21 cellular contexts compared by ENCODE assay signal in the genomic region with DNA sequence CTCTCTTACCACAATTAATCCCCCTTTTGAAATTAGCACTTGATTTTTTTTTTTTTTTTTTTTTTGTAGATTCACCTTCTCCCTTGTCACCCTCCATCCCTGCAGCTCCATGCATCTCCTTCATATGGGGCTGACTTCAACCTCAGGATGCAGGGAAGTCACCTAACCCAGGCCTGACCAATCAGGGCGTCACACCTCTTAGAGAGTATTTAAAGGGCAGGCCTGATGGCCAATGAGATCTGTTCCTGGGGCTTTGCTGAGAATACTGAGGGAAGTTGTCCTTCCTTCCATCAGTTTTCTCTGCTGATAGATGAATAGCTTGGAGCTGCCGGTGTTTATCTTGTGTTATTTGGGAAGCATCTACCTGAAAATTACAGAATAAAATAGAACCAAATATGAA.
DNase-seq lines count a peak whose midpoint lies in the region; ATAC-seq, FAIRE-seq and TF ChIP-seq lines count a peak whose summit lies in the region.
"Had no signal": no experiment of that assay in that cellular context is flagged by ENCODE, and none has a peak within 500 bp of the region (broad histone marks: within the 10 kb centered on the region; RNA-seq: fewer than 3 reads in every experiment).

No MANE protein-coding gene starts in this region.

- H4K20me1 ChIP-seq in GM12878 (ENCODE audit: control insufficient read depth, insufficient read depth) = no peaks in the 10 kb centered on the region

- H3K4me3 ChIP-seq in H7 (ENCODE audit: insufficient read depth, low read depth, low read length) = no peak overlapping the region
- no peak overlapping the region for H3K4me3 ChIP-seq in GM12878
- H3K4me3 ChIP-seq: MG63, skin epidermis had no signal

- no peak for TF ChIP-seq RAD21 in GM12878 (IDR thresholded peaks at IDR 0.05; ENCODE audit: insufficient read depth, low read depth, low read length)

- ATAC-seq in GM12878 (no peak), omental fat pad (ENCODE audit: low FRiP score) (no peak), HG02885 (IDR thresholded peaks at IDR 0.05; ENCODE audit: poor library complexity, unreplicated experiment) (no peak), GM21528 (IDR thresholded peaks at IDR 0.05; ENCODE audit: low FRiP score, unreplicated experiment) (no peak)
- ATAC-seq: Right ventricle myocardium inferior had no signal

- RAD21 ChIA-PET in GM12878 (lab: Charles Lee; ENCODE audit: unreplicated experiment) = no interaction called here

- no peak for FAIRE-seq in GM12878 (lab: Jason Lieb, UNC)
- FAIRE-seq: GM18507 had no signal

- H3K27me3 ChIP-seq in H7 (ENCODE audit: control insufficient read depth, insufficient read depth, low read length) = no peaks in the 10 kb centered on the region
- no peaks in the 10 kb centered on the region for H3K27me3 ChIP-seq in GM12878 (replicated peaks in 1 of 2; ENCODE audit: control insufficient read depth in 2 of 2, insufficient read depth in 2 of 2, low read length in 1 of 2)
- H3K27me3 ChIP-seq: foreskin keratinocyte, MG63 had no signal

- no peak overlapping the region for H3K9ac ChIP-seq in GM12878 (ENCODE audit: control insufficient read depth, insufficient read depth, low read length)

- POLR2A ChIA-PET in GM12878 (lab: Charles Lee) = no interaction called here

- DNase-seq in Ammon's horn (ENCODE audit: low spot score) (peak; percentile 9), H7 (peak; percentile 68), GM12878 (ENCODE audit: low read depth, low spot score) (no peak), left kidney (ENCODE audit: low read depth, low spot score) (peak; percentile 24), omental fat pad (ENCODE audit: low spot score) (no peak), glutamatergic neuron (no peak)
- DNase-seq: amniotic stem cell, DND-41, NCI-H1417 treated with DMSO at 0.1 percent for 48 hours, NCI-H526 treated with DMSO at 0.1 percent for 48 hours had no signal

- no peaks in the 10 kb centered on the region for H3K79me2 ChIP-seq in GM12878 (ENCODE audit: control insufficient read depth, insufficient read depth, low read length)

- H3K27ac Mint-ChIP-seq in glutamatergic neuron (ENCODE audit: unreplicated experiment) = no peak overlapping the region
- H3K27ac Mint-ChIP-seq: dendritic cell treated with granulocyte-macrophage colony-stimulating factor and Interleukin-4, amounts not matched to agents 40 ng/mL and 50 ng/mL, for 4 days; nephron had no signal

- H2AFZ ChIP-seq in GM12878 (ENCODE audit: control insufficient read depth, low read depth, low read length) = no peak overlapping the region

- BruUV-seq in GM12878 (replicated peaks; lab: Mats Ljungman, UMichigan) = no TSS peak

- no peak for TF ChIP-seq POLR2A in GM12878 (IDR thresholded peaks at IDR 0.05; ENCODE audit: low read depth, low read length)

- no peaks in the 10 kb centered on the region for H3K4me1 ChIP-seq in GM12878 (ENCODE audit: control insufficient read depth, insufficient read depth, low read length)

- no peak overlapping the region for H3K27ac ChIP-seq in GM12878 (ENCODE audit: control insufficient read depth, insufficient read depth)
- H3K27ac ChIP-seq: foreskin keratinocyte had no signal

- peaks cover 2% of the 10 kb centered on the region for H3K9me3 Mint-ChIP-seq in glutamatergic neuron (ENCODE audit: unreplicated experiment)
- H3K9me3 Mint-ChIP-seq: CD8-positive, alpha-beta T cell; nephron had no signal

- TF ChIP-seq EP300 in GM12878 (IDR thresholded peaks at IDR 0.05; ENCODE audit: borderline replicate concordance in 1 of 2, control insufficient read depth in 1 of 2, low read depth in 2 of 2, low read length in 2 of 2) = no peak

- TF ChIP-seq CTCF in GM12878 (IDR thresholded peaks at IDR 0.05 in 2 of 3, conservative IDR thresholded peaks at IDR 0.05 in 1 of 3; ENCODE audit: control insufficient read depth in 2 of 3, extremely low read depth in 1 of 3, insufficient read depth in 1 of 3, low read depth in 3 of 3, low read length in 3 of 3) (no peak), omental fat pad (IDR thresholded peaks at IDR 0.05) (no peak), glutamatergic neuron (IDR thresholded peaks at IDR 0.05; ENCODE audit: partially characterized antibody, unreplicated experiment) (no peak)

- H3K9me3 ChIP-seq in GM12878 (replicated peaks; ENCODE audit: control insufficient read depth, insufficient read depth, low read length) = no peaks in the 10 kb centered on the region; the same call in 2 of the 3 replicates
- H3K9me3 ChIP-seq: MG63 had no signal

- peaks cover 3% of the 10 kb centered on the region for H3K36me3 Mint-ChIP-seq in glutamatergic neuron (ENCODE audit: unreplicated experiment)
- H3K36me3 Mint-ChIP-seq: CD8-positive, alpha-beta T cell had no signal

- H3K27me3 Mint-ChIP-seq in glutamatergic neuron (ENCODE audit: unreplicated experiment) = peaks cover 3% of the 10 kb centered on the region

- H3K36me3 ChIP-seq in H7 (replicated peaks; ENCODE audit: control insufficient read depth, insufficient read depth, low read length) = no peaks in the 10 kb centered on the region
- H3K36me3 ChIP-seq in GM12878 (ENCODE audit: control insufficient read depth in 2 of 2, insufficient read depth in 2 of 2, low read length in 1 of 2) = no peaks in the 10 kb centered on the region
- H3K36me3 ChIP-seq: MG63 had no signal

- no peaks in the 10 kb centered on the region for H3K4me1 Mint-ChIP-seq in glutamatergic neuron (ENCODE audit: low read depth, unreplicated experiment)
- H3K4me1 Mint-ChIP-seq: nephron had no signal

- SMC1A ChIA-PET in GM12878 (lab: Charles Lee; ENCODE audit: uncharacterized antibody, unreplicated experiment) = interaction anchor here (1.6 kb wide), 1 partner anchor 11 kb away, joined by 3 read pairs; no protein-coding TSS in a partner anchor

- intact Hi-C loops in GM12878 (cut with micrococcal nuclease; ENCODE audit: unreplicated experiment) = no loop called here

- H3K4me3 Mint-ChIP-seq in glutamatergic neuron (ENCODE audit: unreplicated experiment) = no peak overlapping the region
- H3K4me3 Mint-ChIP-seq: activated CD4-positive, alpha-beta T cell treated with anti-CD3 and anti-CD28 coated beads, Interleukin-2, amount 10 ng/mL, durations not matched to agents 7 days and 5 days; CD8-positive, alpha-beta T cell; dendritic cell treated with granulocyte-macrophage colony-stimulating factor and Interleukin-4, amounts not matched to agents 40 ng/mL and 50 ng/mL, for 4 days; nephron had no signal

- no peak overlapping the region for H3K4me2 ChIP-seq in GM12878 (ENCODE audit: control insufficient read depth, insufficient read depth)

- 23% methylated on average over 2 of the region's 2 CpGs for WGBS in GM12878 (ENCODE audit: insufficient coverage, insufficient replicate concordance, low lambda C conversion rate, missing lambda C conversion rate)

- in situ Hi-C loops in GM12878 (cut with MboI) = no loop called here

- CTCF ChIA-PET in GM12878 (lab: Yijun Ruan, JAX) = no interaction called here

TF ChIP-seq in GM12878, 131 proteins besides CTCF, POLR2A, EP300 and RAD21:
- TF ChIP-seq PBX3 (IDR thresholded peaks at IDR 0.05; ENCODE audit: insufficient replicate concordance, low read depth, low read length) = peak; percentile 43
- 0 out of 2 replicates have a peak, but pooled peaks have one; percentile 12 for TF ChIP-seq PKNOX1 (IDR thresholded peaks at IDR 0.05)
- TF ChIP-seq, protein P1, sequence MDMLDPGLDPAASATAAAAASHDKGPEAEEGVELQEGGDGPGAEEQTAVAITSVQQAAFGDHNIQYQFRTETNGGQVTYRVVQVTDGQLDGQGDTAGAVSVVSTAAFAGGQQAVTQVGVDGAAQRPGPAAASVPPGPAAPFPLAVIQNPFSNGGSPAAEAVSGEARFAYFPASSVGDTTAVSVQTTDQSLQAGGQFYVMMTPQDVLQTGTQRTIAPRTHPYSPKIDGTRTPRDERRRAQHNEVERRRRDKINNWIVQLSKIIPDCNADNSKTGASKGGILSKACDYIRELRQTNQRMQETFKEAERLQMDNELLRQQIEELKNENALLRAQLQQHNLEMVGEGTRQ (IDR thresholded peaks at IDR 0.05; ENCODE audit: borderline replicate concordance, low read depth, low read length) = no peak
TF ChIP-seq in GM12878: peak in this region for 2.

Comparison
In these comparisons a context has a peak if more than half of its experiments do, and no peak if none do; other contexts are left out.
1. DNase-seq: peak in Ammon's horn (single experiment), H7 (single experiment) and left kidney (single experiment); none in GM12878 (single experiment), omental fat pad (single experiment) and glutamatergic neuron (single experiment).